Comparison of ENCODE assay signal across 19 cellular contexts in the genomic region with DNA sequence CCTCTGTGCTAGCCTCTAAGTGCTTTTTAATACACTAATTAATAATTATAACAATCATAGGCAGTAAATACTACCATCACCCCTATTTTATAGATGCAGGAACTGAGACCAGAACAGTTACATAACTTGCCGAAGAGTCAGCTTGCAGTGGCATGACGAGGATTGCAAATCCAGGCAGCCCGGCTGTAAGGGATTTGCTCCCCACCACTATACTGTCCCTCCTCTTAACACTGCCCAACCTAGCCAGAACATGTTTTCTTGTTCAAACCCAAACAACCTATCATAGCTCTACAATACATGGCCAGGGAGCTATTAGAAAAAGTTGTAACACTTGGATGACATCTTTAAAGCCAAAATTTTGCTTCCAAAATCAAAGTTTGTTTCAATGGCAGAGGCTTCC. TPM values are rescaled to one million over a fixed set of nuclear protein-coding genes. Genes with fewer than 3 reads are reported as not detected.
A peak's percentile ranks its signal among the peaks of the same experiment; 100 is the strongest.
DNase-seq lines count a peak whose midpoint lies in the region; ATAC-seq and TF ChIP-seq lines count a peak whose summit lies in the region.
"Had no signal": no experiment of that assay in that cellular context is flagged by ENCODE, and none has a peak within 500 bp of the region (broad histone marks: within the 10 kb centered on the region; RNA-seq: fewer than 3 reads in every experiment).

No MANE protein-coding gene starts in this region.

- H3K27ac ChIP-seq in colonic mucosa (no peak overlapping the region), left ventricle myocardium inferior (replicated peaks) (peak overlapping the region; percentile 90), psoas muscle (peak overlapping the region; percentile 46)

- H3K36me3 Mint-ChIP-seq in MCF 10A (ENCODE audit: insufficient read depth, unreplicated experiment) = peaks cover 6% of the 10 kb centered on the region
- no peaks in the 10 kb centered on the region for H3K36me3 Mint-ChIP-seq in activated T-helper 2 cell treated with anti-CD3 and anti-CD28 coated beads, Interferon-gamma antibody, Interleukin-2, Interleukin-4, amounts not matched to agents 10 μg/mL and 5 μg/mL and 100 μg/mL, durations not matched to agents 14 hours and 24 hours and 36 hours (ENCODE audit: low read depth)
- H3K36me3 Mint-ChIP-seq: CD4-positive, alpha-beta memory T cell had no signal

- H3K36me3 ChIP-seq in colonic mucosa = no peaks in the 10 kb centered on the region
- H3K36me3 ChIP-seq in left ventricle myocardium inferior = no peaks in the 10 kb centered on the region
- no peaks in the 10 kb centered on the region for H3K36me3 ChIP-seq in psoas muscle (ENCODE audit: insufficient read depth in 1 of 2, low read depth in 1 of 2)
- H3K36me3 ChIP-seq: MG63 had no signal

- WGBS in psoas muscle, 3 donors = 46 to 58% (median 55%) methylated on average over 3 of the region's 3 CpGs

- no peaks in the 10 kb centered on the region for H3K9me3 Mint-ChIP-seq in MCF 10A (ENCODE audit: unreplicated experiment)
- H3K9me3 Mint-ChIP-seq in activated T-helper 2 cell treated with anti-CD3 and anti-CD28 coated beads, Interferon-gamma antibody, Interleukin-2, Interleukin-4, amounts not matched to agents 10 μg/mL and 5 μg/mL and 100 μg/mL, durations not matched to agents 14 hours and 24 hours and 36 hours = no peaks in the 10 kb centered on the region
- H3K9me3 Mint-ChIP-seq: CD4-positive, alpha-beta memory T cell; HFFc6 had no signal

- BruUV-seq in MCF 10A (replicated peaks; lab: Mats Ljungman, UMichigan) = no TSS peak

- no peak for TF ChIP-seq CTCF in colonic mucosa (IDR thresholded peaks at IDR 0.05)
- TF ChIP-seq CTCF in left ventricle myocardium inferior (IDR thresholded peaks at IDR 0.05; ENCODE audit: borderline replicate concordance) = no peak
- no peak for TF ChIP-seq CTCF in psoas muscle (IDR thresholded peaks at IDR 0.05)
- TF ChIP-seq CTCF in MCF 10A (IDR thresholded peaks at IDR 0.05; ENCODE audit: unreplicated experiment) = no peak

- no peak overlapping the region for H3K9ac ChIP-seq in colonic mucosa (ENCODE audit: low read depth in 2 of 2, low read length in 2 of 2)

- H3K27me3 Mint-ChIP-seq in MCF 10A (ENCODE audit: insufficient read depth, unreplicated experiment) = peaks cover 74% of the 10 kb centered on the region
- peaks cover 27% of the 10 kb centered on the region for H3K27me3 Mint-ChIP-seq in activated T-helper 2 cell treated with anti-CD3 and anti-CD28 coated beads, Interferon-gamma antibody, Interleukin-2, Interleukin-4, amounts not matched to agents 10 μg/mL and 5 μg/mL and 100 μg/mL, durations not matched to agents 14 hours and 24 hours and 36 hours (ENCODE audit: low read depth)

- H3K9me3 ChIP-seq in colonic mucosa = no peaks in the 10 kb centered on the region
- H3K9me3 ChIP-seq in left ventricle myocardium inferior (replicated peaks) = no peaks in the 10 kb centered on the region
- no peaks in the 10 kb centered on the region for H3K9me3 ChIP-seq in psoas muscle
- H3K9me3 ChIP-seq: MG63 had no signal

- no peaks in the 10 kb centered on the region for H3K4me1 Mint-ChIP-seq in MCF 10A (ENCODE audit: insufficient read depth, unreplicated experiment)
- H3K4me1 Mint-ChIP-seq in activated T-helper 2 cell treated with anti-CD3 and anti-CD28 coated beads, Interferon-gamma antibody, Interleukin-2, Interleukin-4, amounts not matched to agents 10 μg/mL and 5 μg/mL and 100 μg/mL, durations not matched to agents 14 hours and 24 hours and 36 hours (ENCODE audit: low read depth) = no peaks in the 10 kb centered on the region
- H3K4me1 Mint-ChIP-seq: CD4-positive, alpha-beta memory T cell had no signal

- H3K27me3 ChIP-seq in colonic mucosa = no peaks in the 10 kb centered on the region
- H3K27me3 ChIP-seq in left ventricle myocardium inferior (ENCODE audit: low read depth) = no peaks in the 10 kb centered on the region
- peaks cover 0 to 8% (median 2%) of the 10 kb centered on the region in 3 donors for H3K27me3 ChIP-seq in psoas muscle (ENCODE audit: insufficient read depth in 3 of 3, low read length in 2 of 3)
- H3K27me3 ChIP-seq: MG63 had no signal

- H3K4me1 ChIP-seq in colonic mucosa (no peaks in the 10 kb centered on the region), left ventricle myocardium inferior (peaks cover 49% of the 10 kb centered on the region), psoas muscle (peaks cover 4% of the 10 kb centered on the region)

- POLR2A ChIA-PET in MCF 10A (lab: Yijun Ruan, JAX) = no interaction called here

- intact Hi-C loops in colonic mucosa (cut with DNase I) (no loop called here), left ventricle myocardium inferior (cut with micrococcal nuclease) (no loop called here), psoas muscle (cut with DNase I) (no loop called here), MCF 10A (cut with micrococcal nuclease) (no loop called here)
- intact Hi-C loops in activated T-helper 2 cell treated with anti-CD3 and anti-CD28 coated beads, Interferon-gamma antibody, Interleukin-2, Interleukin-4, amounts not matched to agents 10 μg/mL and 5 μg/mL and 100 μg/mL, durations not matched to agents 14 hours and 24 hours and 36 hours (cut with micrococcal nuclease) = no loop called here

- DNase-seq in CD1c-positive myeloid dendritic cell (ENCODE audit: extremely low spot score) (peak; percentile 38), colonic mucosa (peak; percentile 14), left ventricle myocardium inferior (no peak), psoas muscle (no peak), MCF 10A (ENCODE audit: unreplicated experiment) (no peak), NCI-H2029 (lab: John Stamatoyannopoulos, UW) (no peak), NCI-H2081 treated with DMSO at 0.1 percent for 48 hours (lab: John Stamatoyannopoulos, UW) (no peak)
- DNase-seq in activated T-helper 2 cell treated with anti-CD3 and anti-CD28 coated beads, Interferon-gamma antibody, Interleukin-2, Interleukin-4, amounts not matched to agents 10 μg/mL and 5 μg/mL and 100 μg/mL, durations not matched to agents 14 hours and 24 hours and 36 hours (ENCODE audit: low spot score) = no peak
- DNase-seq: CD4-positive, alpha-beta memory T cell; GF-D8; GOT3; HFFc6; KG1; MG63; NCI-H1417 treated with DMSO at 0.1 percent for 48 hours; NCI-H2081; NCI-H226; NCI-H526 treated with DMSO at 0.1 percent for 48 hours; PC-3 had no signal

- no peak overlapping the region for H3K27ac Mint-ChIP-seq in MCF 10A (ENCODE audit: low read depth, unreplicated experiment)
- H3K27ac Mint-ChIP-seq in activated T-helper 2 cell treated with anti-CD3 and anti-CD28 coated beads, Interferon-gamma antibody, Interleukin-2, Interleukin-4, amounts not matched to agents 10 μg/mL and 5 μg/mL and 100 μg/mL, durations not matched to agents 14 hours and 24 hours and 36 hours = no peak overlapping the region
- H3K27ac Mint-ChIP-seq: CD4-positive, alpha-beta memory T cell; HFFc6 had no signal

- no peak for ATAC-seq in psoas muscle
- ATAC-seq: PC-3 had no signal

- CTCF ChIA-PET in MCF 10A (lab: Yijun Ruan, JAX) = interaction anchor here (1.0 to 3.2 kb wide), 2 partner anchors 9 to 17 kb away, joined by 3 to 22 read pairs; no protein-coding TSS in a partner anchor

- H3K4me3 ChIP-seq in colonic mucosa (no peak overlapping the region), left ventricle myocardium inferior (peak overlapping the region; percentile 46), psoas muscle (no peak overlapping the region)
- H3K4me3 ChIP-seq: MG63 had no signal

- no peak overlapping the region for H3K4me3 Mint-ChIP-seq in MCF 10A (ENCODE audit: unreplicated experiment)
- H3K4me3 Mint-ChIP-seq in activated T-helper 2 cell treated with anti-CD3 and anti-CD28 coated beads, Interferon-gamma antibody, Interleukin-2, Interleukin-4, amounts not matched to agents 10 μg/mL and 5 μg/mL and 100 μg/mL, durations not matched to agents 14 hours and 24 hours and 36 hours (ENCODE audit: low read depth) = no peak overlapping the region
- H3K4me3 Mint-ChIP-seq: CD4-positive, alpha-beta memory T cell; HFFc6 had no signal

RNA-seq across cellular contexts. Expression of a gene that starts 33.9 kb away (rescaled TPM):
- 1 to 10 TPM; 2.9 to 3.6 TPM for total RNA-seq in colonic mucosa
- 12.4 TPM for total RNA-seq in left ventricle myocardium inferior
- 1 to 10 TPM; 3.9 to 8.2 (median 5.6) TPM for total RNA-seq in psoas muscle
- 1 to 10 TPM; 1.7 to 4.0 (median 2.9) TPM for polyA plus RNA-seq in psoas muscle
- 0.35 and 0.54 TPM in 2 replicates for total RNA-seq in MCF 10A (2022)
- 12.4 and 12.9 TPM in 2 replicates for total RNA-seq in activated T-helper 2 cell treated with anti-CD3 and anti-CD28 coated beads, Interferon-gamma antibody, Interleukin-2, Interleukin-4, amounts not matched to agents 10 μg/mL and 5 μg/mL and 100 μg/mL, durations not matched to agents 14 hours and 24 hours and 36 hours

Comparison
In these comparisons a context has a peak if more than half of its experiments do, and no peak if none do; other contexts are left out.
1. DNase-seq: peak in CD1c-positive myeloid dendritic cell (single experiment) and colonic mucosa (single experiment); none in left ventricle myocardium inferior (single experiment), psoas muscle (0 of 2), MCF 10A (single experiment), NCI-H2029 (single experiment), activated T-helper 2 cell treated with anti-CD3 and anti-CD28 coated beads, Interferon-gamma antibody, Interleukin-2, Interleukin-4, amounts not matched to agents 10 μg/mL and 5 μg/mL and 100 μg/mL, durations not matched to agents 14 hours and 24 hours and 36 hours (single experiment) and NCI-H2081 treated with DMSO at 0.1 percent for 48 hours (single experiment).